8 cellular contexts compared by ENCODE assay signal in the genomic region with DNA sequence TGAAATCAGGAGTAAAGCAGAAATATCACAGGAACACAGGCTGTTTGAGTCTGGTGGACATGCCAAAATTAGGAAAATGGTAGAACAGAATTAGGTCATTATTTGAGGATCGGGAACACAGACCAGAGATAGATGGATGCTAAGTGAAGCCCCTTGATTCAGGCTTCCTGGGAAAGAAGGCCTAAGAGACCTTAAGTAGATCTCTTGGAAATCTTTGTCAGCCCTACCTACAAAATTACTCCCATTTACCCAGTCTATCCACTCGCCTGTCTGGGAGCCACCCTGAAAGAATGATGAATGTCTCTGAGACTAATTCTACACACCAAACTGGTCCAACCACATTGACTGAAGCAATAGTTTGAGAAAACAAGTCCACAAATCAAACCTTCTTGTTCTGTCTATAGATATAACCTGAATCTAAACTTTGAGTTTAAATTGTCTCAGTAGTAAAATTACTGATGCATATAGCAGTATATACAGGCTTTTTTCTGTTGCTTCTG. TPM values are rescaled to one million over a fixed set of nuclear protein-coding genes. Genes with fewer than 3 reads are reported as not detected.
DNase-seq lines count a peak whose midpoint lies in the region; ATAC-seq and TF ChIP-seq lines count a peak whose summit lies in the region.

No MANE protein-coding gene starts in this region.

- no peak overlapping the region for H3K4ac ChIP-seq in neuronal stem cell (ENCODE audit: low read length)

- CTCF ChIA-PET in mammary epithelial cell (lab: Charles Lee; ENCODE audit: low non-redundant PET): no interaction called here

- no peaks in the 10 kb centered on the region for H3K79me1 ChIP-seq in neuronal stem cell (ENCODE audit: low read depth, low read length)

- no peak for DNase-seq in CD14-positive monocyte (ENCODE audit: low spot score)
- peak; percentile 90 for DNase-seq in HT-29 (ENCODE audit: low spot score)
- peak; percentile 80 for DNase-seq in mammary epithelial cell
- DNase-seq in neuronal stem cell (ENCODE audit: low spot score): no peak
- no peak for DNase-seq in H7
- no peak for DNase-seq in glutamatergic neuron
- DNase-seq in GOT3 (lab: John Stamatoyannopoulos, UW): no peak

- no peaks in the 10 kb centered on the region for H3K9me3 ChIP-seq in mammary epithelial cell (replicated peaks; ENCODE audit: insufficient read depth, low read length)
- no peaks in the 10 kb centered on the region for H3K9me3 ChIP-seq in neuronal stem cell (replicated peaks in 1 of 2; ENCODE audit: control insufficient read depth in 2 of 2, insufficient read depth in 1 of 2, low read depth in 1 of 2, low read length in 2 of 2)

- H2AK5ac ChIP-seq in neuronal stem cell (ENCODE audit: low read depth, low read length): no peak overlapping the region

- ATAC-seq in GM21367 (IDR thresholded peaks at IDR 0.05; ENCODE audit: unreplicated experiment): no peak

- TF ChIP-seq CTCF in CD14-positive monocyte (IDR thresholded peaks at IDR 0.05) (no peak), mammary epithelial cell (conservative IDR thresholded peaks at IDR 0.05 in 1 of 2, IDR thresholded peaks at IDR 0.05 in 1 of 2; ENCODE audit: extremely low read depth in 1 of 2, insufficient read depth in 1 of 2, low read depth in 1 of 2, low read length in 2 of 2) (no peak), glutamatergic neuron (IDR thresholded peaks at IDR 0.05; ENCODE audit: partially characterized antibody, unreplicated experiment) (no peak)

- H3K27ac Mint-ChIP-seq in CD14-positive monocyte (peak overlapping the region; percentile 80 to 89 (median 86)), glutamatergic neuron (ENCODE audit: unreplicated experiment) (no peak overlapping the region)

- H3K27ac ChIP-seq in mammary epithelial cell (ENCODE audit: insufficient read depth, low read depth, low read length): peak overlapping the region; percentile 86
- H3K27ac ChIP-seq in neuronal stem cell (replicated peaks; ENCODE audit: low read length): no peak overlapping the region

- H2BK12ac ChIP-seq in neuronal stem cell (ENCODE audit: low read length): no peak overlapping the region

- peak overlapping the region; percentile 86 for H3K4me2 ChIP-seq in mammary epithelial cell (ENCODE audit: insufficient read depth, low read depth, low read length)
- no peak overlapping the region for H3K4me2 ChIP-seq in neuronal stem cell (ENCODE audit: insufficient read depth, low read length, poor library complexity, severe bottlenecking)

- H3K79me2 ChIP-seq in mammary epithelial cell (ENCODE audit: insufficient read depth, low read length): no peaks in the 10 kb centered on the region

- no peak overlapping the region for H2BK120ac ChIP-seq in neuronal stem cell (ENCODE audit: low read depth, low read length)

- BruUV-seq in mammary epithelial cell (replicated peaks; lab: Mats Ljungman, UMichigan): TSS peak; percentile 94

- no peaks in the 10 kb centered on the region for H4K20me1 ChIP-seq in mammary epithelial cell (ENCODE audit: insufficient read depth, low read length)

- H3K27me3 ChIP-seq in mammary epithelial cell (ENCODE audit: insufficient read depth, low read length) (no peaks in the 10 kb centered on the region), neuronal stem cell (ENCODE audit: control insufficient read depth in 3 of 3, insufficient read depth in 3 of 3, low read depth in 1 of 3, low read length in 3 of 3) (no peaks in the 10 kb centered on the region), H7 (ENCODE audit: control insufficient read depth, insufficient read depth, low read length) (no peaks in the 10 kb centered on the region)

- H3K18ac ChIP-seq in neuronal stem cell (ENCODE audit: low read length): no peak overlapping the region

- H3K9ac ChIP-seq in mammary epithelial cell (ENCODE audit: insufficient read depth, low read length): peak overlapping the region; percentile 65
- H3K9ac ChIP-seq in neuronal stem cell (ENCODE audit: low read depth, low read length, poor library complexity): no peak overlapping the region

- no peak overlapping the region for H2BK5ac ChIP-seq in neuronal stem cell (ENCODE audit: low read length)

- H4K8ac ChIP-seq in neuronal stem cell (ENCODE audit: low read depth, low read length): no peak overlapping the region

- H3K4me1 ChIP-seq in mammary epithelial cell (ENCODE audit: insufficient read depth, low read length) (peaks cover 20% of the 10 kb centered on the region), neuronal stem cell (ENCODE audit: control insufficient read depth in 2 of 2, insufficient read depth in 1 of 2, low read depth in 1 of 2, low read length in 2 of 2) (peaks cover 0 to 2% of the 10 kb centered on the region in 2 donors)

- no peak overlapping the region for H3K14ac ChIP-seq in neuronal stem cell (ENCODE audit: low read length)

- no peak overlapping the region for H3K4me3 ChIP-seq in mammary epithelial cell (replicated peaks in 1 of 3; ENCODE audit: insufficient read depth in 1 of 3, low read depth in 2 of 3, low read length in 3 of 3)
- H3K4me3 ChIP-seq in neuronal stem cell (ENCODE audit: low read length in 2 of 2): no peak overlapping the region
- no peak overlapping the region for H3K4me3 ChIP-seq in H7 (ENCODE audit: insufficient read depth, low read depth, low read length)

- in situ Hi-C loops in mammary epithelial cell (cut with MboI; ENCODE audit: low sequenced_read_pairs in 2 of 2): no loop called here

- H3K27me3 Mint-ChIP-seq in CD14-positive monocyte (ENCODE audit: low read depth in 3 of 3): peaks cover 0 to 4% (median 2%) of the 10 kb centered on the region in 3 donors
- H3K27me3 Mint-ChIP-seq in glutamatergic neuron (ENCODE audit: unreplicated experiment): peaks cover 3% of the 10 kb centered on the region

- H3K9me3 Mint-ChIP-seq in CD14-positive monocyte: peaks cover 0 to 4% (median 0%) of the 10 kb centered on the region in 7 donors
- no peaks in the 10 kb centered on the region for H3K9me3 Mint-ChIP-seq in glutamatergic neuron (ENCODE audit: unreplicated experiment)

- H3K36me3 Mint-ChIP-seq in CD14-positive monocyte: no peaks in the 10 kb centered on the region
- H3K36me3 Mint-ChIP-seq in glutamatergic neuron (ENCODE audit: unreplicated experiment): no peaks in the 10 kb centered on the region

- 4% methylated on average over 2 of the region's 2 CpGs for WGBS in mammary epithelial cell (ENCODE audit: low coverage, missing lambda C conversion rate)
- no CpG with 5 or more reads among the region's 2 CpGs for WGBS in neuronal stem cell (ENCODE audit: extremely low coverage in 2 of 2, insufficient read length in 2 of 2, insufficient replicate concordance in 1 of 2), 2 donors

- H3K23ac ChIP-seq in neuronal stem cell (ENCODE audit: low read depth, low read length, poor library complexity): no peak overlapping the region

- no peak overlapping the region for H2BK15ac ChIP-seq in neuronal stem cell (ENCODE audit: low read length)

- H3K36me3 ChIP-seq in mammary epithelial cell (ENCODE audit: insufficient read depth, low read length): no peaks in the 10 kb centered on the region
- H3K36me3 ChIP-seq in neuronal stem cell (replicated peaks in 1 of 2; ENCODE audit: control insufficient read depth in 2 of 2, insufficient read depth in 2 of 2, low read length in 2 of 2): no peaks in the 10 kb centered on the region
- H3K36me3 ChIP-seq in H7 (replicated peaks; ENCODE audit: control insufficient read depth, insufficient read depth, low read length): no peaks in the 10 kb centered on the region

- H4K91ac ChIP-seq in neuronal stem cell (ENCODE audit: low read depth, low read length, poor library complexity): no peak overlapping the region

- dilution Hi-C loops in mammary epithelial cell (cut with HindIII; ENCODE audit: low sequenced_read_pairs): no loop called here

- H3K4me1 Mint-ChIP-seq in CD14-positive monocyte: peaks cover 35% of the 10 kb centered on the region
- no peaks in the 10 kb centered on the region for H3K4me1 Mint-ChIP-seq in glutamatergic neuron (ENCODE audit: low read depth, unreplicated experiment)

- intact Hi-C loops in CD14-positive monocyte (cut with micrococcal nuclease): loop anchor here in 1 of 2 donors (5.0 kb wide), 1 partner anchor 46 kb away; no protein-coding TSS in a partner anchor
- intact Hi-C loops in mammary epithelial cell (cut with micrococcal nuclease): loop anchor here (2.0 kb wide), 1 partner anchor 37 kb away; a partner anchor contains a TSS

- H3K4me3 Mint-ChIP-seq in CD14-positive monocyte (peak overlapping the region in 1 of 2 donors; percentile 82), glutamatergic neuron (ENCODE audit: unreplicated experiment) (no peak overlapping the region)

- H2AFZ ChIP-seq in mammary epithelial cell (ENCODE audit: low read depth, low read length): peak overlapping the region; percentile 46
- H2AFZ ChIP-seq in neuronal stem cell (ENCODE audit: low read length): peak overlapping the region; percentile 57

RNA-seq across cellular contexts. Expression of a gene that starts 36.6 kb away (rescaled TPM):
- polyA plus RNA-seq in CD14-positive monocyte (10 to 100 TPM; 72.7 to 91.7 TPM), mammary epithelial cell (39.2 TPM)
- 52.2 and 55.8 TPM in 2 replicates for total RNA-seq in HT-29 (2014; rRNA removed; shearing (Covaris generic))
- total RNA-seq in mammary epithelial cell (10 to 100 TPM; 61.8 to 76.8 TPM), glutamatergic neuron (ENCODE audit: unreplicated experiment) (45.9 TPM)
- 18.8 TPM for polyA minus RNA-seq in mammary epithelial cell
- 19.5 TPM for polyA plus RNA-seq in neuronal stem cell (2013, experiment 1 of 2)
- polyA plus RNA-seq in neuronal stem cell (2013, experiment 2 of 2): 21.2 TPM
- 17.8 and 22.7 TPM in 2 replicates for total RNA-seq in H7 (2014; rRNA removed; shearing (Covaris generic))

Comparison
In these comparisons a context has a peak if more than half of its experiments do, and no peak if none do; other contexts are left out.
1. DNase-seq: peak in HT-29 (single experiment) and mammary epithelial cell (single experiment); none in CD14-positive monocyte (single experiment), neuronal stem cell (single experiment), H7 (single experiment), glutamatergic neuron (single experiment) and GOT3 (single experiment).